8 cellular contexts compared by ENCODE assay signal in genomic region chr18:46148810-46149209, GRCh38. TPM values are rescaled to one million over a fixed set of nuclear protein-coding genes. Genes with fewer than 3 reads are reported as not detected.
DNase-seq lines count a peak whose midpoint lies in the region; ATAC-seq and TF ChIP-seq lines count a peak whose summit lies in the region.

No MANE protein-coding gene starts in this region.

- BruUV-seq in A673 (replicated peaks; lab: Mats Ljungman, UMichigan) = no TSS peak

- no peaks in the 10 kb centered on the region for H3K9me3 Mint-ChIP-seq in T-helper 2 cell treated with Interferon-gamma antibody and Interleukin-4, amounts not matched to agents 5 μg/mL and 100 μg/mL, for 36 hours

- no peak for TF ChIP-seq EP300 in tibial nerve (IDR thresholded peaks at IDR 0.05)

- H3K4me3 ChIP-seq in A673 (ENCODE audit: low read depth, low read length, poor library complexity, severe bottlenecking) (no peak overlapping the region), GM06990 (replicated peaks; ENCODE audit: low read depth, low read length) (no peak overlapping the region), tibial nerve (no peak overlapping the region)

- TF ChIP-seq CTCF in A673 (conservative IDR thresholded peaks at IDR 0.05; ENCODE audit: low read depth, low read length) (peak; percentile 74), GM06990 (IDR thresholded peaks at IDR 0.05; ENCODE audit: insufficient read depth, low read length, poor library complexity, severe bottlenecking) (peak; percentile 69), tibial nerve (IDR thresholded peaks at IDR 0.05) (peak; percentile 44 to 69 (median 61))

- intact Hi-C loops in A673 (cut with micrococcal nuclease; ENCODE audit: unreplicated experiment) = loop anchor here (1.0 to 5.0 kb wide), 2 partner anchors 333 to 509 kb away; no protein-coding TSS in a partner anchor

- 3 to 15% methylated on average over 2 of the region's 2 CpGs for WGBS in tibial nerve, 2 donors

- peaks cover 36% of the 10 kb centered on the region for H3K4me1 Mint-ChIP-seq in T-helper 2 cell treated with Interferon-gamma antibody and Interleukin-4, amounts not matched to agents 5 μg/mL and 100 μg/mL, for 36 hours (ENCODE audit: low read depth)

- peak overlapping the region; percentile 10 for H3K27ac Mint-ChIP-seq in T-helper 2 cell treated with Interferon-gamma antibody and Interleukin-4, amounts not matched to agents 5 μg/mL and 100 μg/mL, for 36 hours

- H3K9me3 ChIP-seq in A673 (ENCODE audit: low read depth, low read length, poor library complexity, severe bottlenecking) (no peaks in the 10 kb centered on the region), tibial nerve (no peaks in the 10 kb centered on the region)

- CTCF ChIA-PET in A673 (lab: Charles Lee) = interaction anchor here (0.6 to 3.6 kb wide), 5 partner anchors 24 to 509 kb away, joined by 3 to 19 read pairs (median 5); a partner anchor contains a TSS

- peak; percentile 73 for DNase-seq in A673 (ENCODE audit: low spot score)
- no peak for DNase-seq in GM06990 (ENCODE audit: extremely low read depth, insufficient read length)
- peak; percentile 77 for DNase-seq in NCI-H146 (lab: John Stamatoyannopoulos, UW)
- peak; percentile 21 for DNase-seq in T-helper 2 cell treated with Interferon-gamma antibody and Interleukin-4, amounts not matched to agents 5 μg/mL and 100 μg/mL, for 36 hours (ENCODE audit: low spot score)
- DNase-seq in cerebellum (ENCODE audit: low spot score) = peak; percentile 53
- peak; percentile 74 for DNase-seq in kidney tubule cell (ENCODE audit: low spot score)
- DNase-seq in tibial nerve (ENCODE audit: low spot score in 2 of 2) = peak; percentile 18 to 76

- no peak for TF ChIP-seq POLR2A in tibial nerve (IDR thresholded peaks at IDR 0.05)

- POLR2A ChIA-PET in A673 (lab: Charles Lee; ENCODE audit: low non-redundant PET) = no interaction called here

- H3K36me3 Mint-ChIP-seq in T-helper 2 cell treated with Interferon-gamma antibody and Interleukin-4, amounts not matched to agents 5 μg/mL and 100 μg/mL, for 36 hours (ENCODE audit: low read depth) = peaks cover 9% of the 10 kb centered on the region

- H3K4me3 Mint-ChIP-seq in T-helper 2 cell treated with Interferon-gamma antibody and Interleukin-4, amounts not matched to agents 5 μg/mL and 100 μg/mL, for 36 hours = no peak overlapping the region

- H3K36me3 ChIP-seq in A673 (ENCODE audit: insufficient read depth, low read length, poor library complexity, severe bottlenecking) = no peaks in the 10 kb centered on the region
- no peaks in the 10 kb centered on the region for H3K36me3 ChIP-seq in GM06990 (ENCODE audit: control insufficient read depth, insufficient read depth, low read length)
- H3K36me3 ChIP-seq in tibial nerve = no peaks in the 10 kb centered on the region

- H3K27ac ChIP-seq in A673 (ENCODE audit: low read depth, low read length, poor library complexity, severe bottlenecking) (no peak overlapping the region), tibial nerve (no peak overlapping the region)

- no peaks in the 10 kb centered on the region for H3K27me3 Mint-ChIP-seq in T-helper 2 cell treated with Interferon-gamma antibody and Interleukin-4, amounts not matched to agents 5 μg/mL and 100 μg/mL, for 36 hours (ENCODE audit: low read depth)

- ATAC-seq in GM21619 (IDR thresholded peaks at IDR 0.05; ENCODE audit: unreplicated experiment) = no peak

- H3K27me3 ChIP-seq in A673 (replicated peaks; ENCODE audit: insufficient read depth, low read depth, low read length, poor library complexity) = no peaks in the 10 kb centered on the region
- H3K27me3 ChIP-seq in GM06990 (replicated peaks; ENCODE audit: control insufficient read depth, insufficient read depth, low read length) = no peaks in the 10 kb centered on the region
- no peaks in the 10 kb centered on the region for H3K27me3 ChIP-seq in tibial nerve

- H3K4me1 ChIP-seq in A673 (ENCODE audit: insufficient read depth, low read length, poor library complexity, severe bottlenecking) (no peaks in the 10 kb centered on the region), tibial nerve (peaks cover 0 to 3% (median 0%) of the 10 kb centered on the region in 4 donors)

RNA-seq across cellular contexts. Expression of gene HAUS1, which starts 44.6 kb away (rescaled TPM):
- total RNA-seq in A673 (2021) (76.9 and 81.8 TPM in 2 replicates), cerebellum (23.7 TPM), tibial nerve (10 to 100 TPM; 21.2 to 37.3 (median 28.1) TPM)

RNA-seq across cellular contexts. Expression of gene ATP5F1A, which starts 50.7 kb away (rescaled TPM):
- total RNA-seq in A673 (2021) (479 and 531 TPM in 2 replicates), cerebellum (441 TPM), tibial nerve (100 to 1,000 TPM; 248 to 381 (median 315) TPM)
